Comparison of ENCODE assay signal across 13 cellular contexts in the genomic region with DNA sequence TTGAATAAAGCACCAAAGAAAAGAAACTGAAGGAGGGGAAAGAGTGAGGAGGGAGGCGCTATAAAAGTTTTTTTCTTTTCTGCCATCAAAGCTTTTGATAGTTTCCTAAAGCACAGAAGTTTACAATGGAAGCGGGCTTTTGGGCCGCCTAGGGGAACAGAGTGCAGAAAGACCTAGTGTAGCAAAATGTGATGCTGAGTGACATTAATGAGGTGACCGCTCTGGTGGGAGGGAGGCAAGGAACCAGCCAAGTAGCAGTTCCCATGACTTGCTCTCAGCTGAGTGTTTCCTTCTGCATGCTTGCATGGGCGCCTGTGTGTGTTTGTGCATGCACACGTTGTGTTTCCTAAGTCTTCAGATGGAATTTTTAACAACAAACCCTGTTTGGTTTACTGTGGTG. TPM values are rescaled to one million over a fixed set of nuclear protein-coding genes. Genes with fewer than 3 reads are reported as not detected.
A peak's percentile ranks its signal among the peaks of the same experiment; 100 is the strongest.
DNase-seq lines count a peak whose midpoint lies in the region; ATAC-seq and TF ChIP-seq lines count a peak whose summit lies in the region.
"Had no signal": no experiment of that assay in that cellular context is flagged by ENCODE, and none has a peak within 500 bp of the region (broad histone marks: within the 10 kb centered on the region; RNA-seq: fewer than 3 reads in every experiment).

No MANE protein-coding gene starts in this region.

- no peak for ATAC-seq in GM21381 (IDR thresholded peaks at IDR 0.05; ENCODE audit: unreplicated experiment)

- H3K27ac Mint-ChIP-seq in nephron progenitor cell = peak overlapping the region; percentile 87

- WGBS in thyroid gland, 2 donors = 77 to 84% methylated on average over 6 of the region's 6 CpGs

- H3K36me3 Mint-ChIP-seq in nephron progenitor cell (ENCODE audit: low read depth) = peaks cover 73% of the 10 kb centered on the region

- CTCF ChIA-PET in HEK293 (lab: Yijun Ruan, JAX) = interaction anchor here (0.6 to 3.5 kb wide), 3 partner anchors 29 to 1012 kb away, joined by 3 to 15 read pairs (median 5); no protein-coding TSS in a partner anchor

- DNase-seq in nephron progenitor cell (no peak), thyroid gland (peak; percentile 27 to 56), SHP77 (lab: John Stamatoyannopoulos, UW) (no peak), KG1 (lab: John Stamatoyannopoulos, UW) (no peak)
- DNase-seq: AML-193; CD4-positive, CD25-positive, alpha-beta regulatory T cell; GM23248; NCI-H187 treated with DMSO at 0.1 percent for 48 hours; NCI-H446 treated with DMSO at 0.1 percent for 48 hours; SIG-M5 had no signal

- no peaks in the 10 kb centered on the region for H3K9me3 Mint-ChIP-seq in nephron progenitor cell
- H3K9me3 Mint-ChIP-seq: CD4-positive, CD25-positive, alpha-beta regulatory T cell had no signal

- H3K4me3 Mint-ChIP-seq in nephron progenitor cell = no peak overlapping the region
- H3K4me3 Mint-ChIP-seq: CD4-positive, CD25-positive, alpha-beta regulatory T cell had no signal

- no peak overlapping the region for H3K4me3 ChIP-seq in HEK293 (ENCODE audit: low read depth, low read length)
- no peak overlapping the region for H3K4me3 ChIP-seq in thyroid gland (replicated peaks in 1 of 3)
- H3K4me3 ChIP-seq: GM23248 had no signal

- H3K4me1 ChIP-seq in HEK293 (ENCODE audit: control insufficient read depth, insufficient read depth, low read length) = no peaks in the 10 kb centered on the region
- no peaks in the 10 kb centered on the region for H3K4me1 ChIP-seq in thyroid gland

- H3K36me3 ChIP-seq in HEK293 (ENCODE audit: control insufficient read depth in 2 of 2, insufficient read depth in 1 of 2, low read length in 2 of 2) (peaks cover 0 to 71% of the 10 kb centered on the region in 2 experiments), thyroid gland (peaks cover 5 to 15% of the 10 kb centered on the region in 2 donors)

- H3K9me3 ChIP-seq in HEK293 (ENCODE audit: control insufficient read depth, insufficient read depth, low read depth, low read length) (no peaks in the 10 kb centered on the region), thyroid gland (no peaks in the 10 kb centered on the region)

- no peak overlapping the region for H3K27ac ChIP-seq in HEK293 (ENCODE audit: extremely low read depth, low read depth, low read length)
- H3K27ac ChIP-seq in cingulate gyrus (ENCODE audit: low read depth, low read length) = peak overlapping the region; percentile 47
- peak overlapping the region in 1 of 3 donors; percentile 27 for H3K27ac ChIP-seq in thyroid gland
- H3K27ac ChIP-seq: GM23248 had no signal

- intact Hi-C loops in thyroid gland (cut with DNase I) = no loop called here

- no peak for TF ChIP-seq CTCF in HEK293 (tag by site-specific recombination; IDR thresholded peaks at IDR 0.05)
- no peak for TF ChIP-seq CTCF in nephron progenitor cell (IDR thresholded peaks at IDR 0.05)
- TF ChIP-seq CTCF in thyroid gland (IDR thresholded peaks at IDR 0.05) = no peak

- no peaks in the 10 kb centered on the region for H3K27me3 ChIP-seq in thyroid gland

- H3K4me1 Mint-ChIP-seq in nephron progenitor cell = peaks cover 96% of the 10 kb centered on the region

- peaks cover 3% of the 10 kb centered on the region for H3K27me3 Mint-ChIP-seq in nephron progenitor cell (ENCODE audit: low read depth, poor library complexity)
- H3K27me3 Mint-ChIP-seq: CD4-positive, CD25-positive, alpha-beta regulatory T cell had no signal

- POLR2A ChIA-PET in HEK293 (lab: Yijun Ruan, JAX) = interaction anchor here (0.5 kb wide), 1 partner anchor 311 kb away, joined by 3 read pairs; no protein-coding TSS in a partner anchor

- no peak for TF ChIP-seq POLR2A in thyroid gland (IDR thresholded peaks at IDR 0.05)

TF ChIP-seq in HEK293, 187 proteins besides CTCF, POLR2A, EP300 and RAD21:
- TF ChIP-seq, protein P1, sequence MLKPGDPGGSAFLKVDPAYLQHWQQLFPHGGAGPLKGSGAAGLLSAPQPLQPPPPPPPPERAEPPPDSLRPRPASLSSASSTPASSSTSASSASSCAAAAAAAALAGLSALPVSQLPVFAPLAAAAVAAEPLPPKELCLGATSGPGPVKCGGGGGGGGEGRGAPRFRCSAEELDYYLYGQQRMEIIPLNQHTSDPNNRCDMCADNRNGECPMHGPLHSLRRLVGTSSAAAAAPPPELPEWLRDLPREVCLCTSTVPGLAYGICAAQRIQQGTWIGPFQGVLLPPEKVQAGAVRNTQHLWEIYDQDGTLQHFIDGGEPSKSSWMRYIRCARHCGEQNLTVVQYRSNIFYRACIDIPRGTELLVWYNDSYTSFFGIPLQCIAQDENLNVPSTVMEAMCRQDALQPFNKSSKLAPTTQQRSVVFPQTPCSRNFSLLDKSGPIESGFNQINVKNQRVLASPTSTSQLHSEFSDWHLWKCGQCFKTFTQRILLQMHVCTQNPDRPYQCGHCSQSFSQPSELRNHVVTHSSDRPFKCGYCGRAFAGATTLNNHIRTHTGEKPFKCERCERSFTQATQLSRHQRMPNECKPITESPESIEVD (tag by site-specific recombination; IDR thresholded peaks at IDR 0.05) = 0 out of 2 replicates have a peak, but pooled peaks have one; percentile 10
- TF ChIP-seq ZNF596 (tag by site-specific recombination; IDR thresholded peaks at IDR 0.05) (no peak), PRDM10 (tag by site-specific recombination; IDR thresholded peaks at IDR 0.05) (no peak)
- TF ChIP-seq, protein P2, sequence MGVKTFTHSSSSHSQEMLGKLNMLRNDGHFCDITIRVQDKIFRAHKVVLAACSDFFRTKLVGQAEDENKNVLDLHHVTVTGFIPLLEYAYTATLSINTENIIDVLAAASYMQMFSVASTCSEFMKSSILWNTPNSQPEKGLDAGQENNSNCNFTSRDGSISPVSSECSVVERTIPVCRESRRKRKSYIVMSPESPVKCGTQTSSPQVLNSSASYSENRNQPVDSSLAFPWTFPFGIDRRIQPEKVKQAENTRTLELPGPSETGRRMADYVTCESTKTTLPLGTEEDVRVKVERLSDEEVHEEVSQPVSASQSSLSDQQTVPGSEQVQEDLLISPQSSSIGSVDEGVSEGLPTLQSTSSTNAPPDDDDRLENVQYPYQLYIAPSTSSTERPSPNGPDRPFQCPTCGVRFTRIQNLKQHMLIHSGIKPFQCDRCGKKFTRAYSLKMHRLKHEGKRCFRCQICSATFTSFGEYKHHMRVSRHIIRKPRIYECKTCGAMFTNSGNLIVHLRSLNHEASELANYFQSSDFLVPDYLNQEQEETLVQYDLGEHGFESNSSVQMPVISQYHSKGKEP (tag by site-specific recombination; IDR thresholded peaks at IDR 0.05) = peak; percentile 26; the same call in 1 of the 2 replicates

RNA-seq across cellular contexts. Expression of gene MSI2, which starts 15.5 kb away (rescaled TPM):
- 100 to 1,000 TPM in 1 of 4 donors, 10 to 100 TPM in 3; 60.7 to 101 (median 70.9) TPM for total RNA-seq in thyroid gland

Comparison
In these comparisons a context has a peak if more than half of its experiments do, and no peak if none do; other contexts are left out.
1. DNase-seq: peak in thyroid gland (2 of 2); none in nephron progenitor cell (single experiment), SHP77 (0 of 2) and KG1 (single experiment).